In the genomic region with DNA sequence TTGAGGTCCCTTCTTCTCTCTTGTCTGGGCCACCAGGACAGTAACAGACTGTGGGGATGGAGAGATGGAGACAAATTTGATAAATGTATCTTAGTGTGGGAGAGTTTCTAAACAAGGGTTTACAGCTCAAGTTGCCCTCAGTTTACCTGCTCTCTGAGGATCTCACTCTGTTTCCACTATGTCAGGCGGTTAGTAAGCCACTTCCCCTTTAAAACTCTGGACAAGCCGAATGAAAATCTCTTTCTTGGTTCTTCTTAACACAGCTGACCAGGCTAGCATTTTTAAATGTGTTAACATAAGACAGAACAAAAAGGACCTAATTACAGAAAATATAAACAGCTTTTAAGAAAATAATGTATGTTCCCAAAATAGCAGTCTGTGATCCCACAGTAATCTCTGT, we compare ENCODE assay signal across 1 cellular context.
TF ChIP-seq lines count a peak whose summit lies in the region.

No MANE protein-coding gene starts in this region.

TF ChIP-seq in IMR-90, 13 proteins besides CTCF, POLR2A, EP300 and RAD21 (continued from another document):
- TF ChIP-seq, protein P1, sequence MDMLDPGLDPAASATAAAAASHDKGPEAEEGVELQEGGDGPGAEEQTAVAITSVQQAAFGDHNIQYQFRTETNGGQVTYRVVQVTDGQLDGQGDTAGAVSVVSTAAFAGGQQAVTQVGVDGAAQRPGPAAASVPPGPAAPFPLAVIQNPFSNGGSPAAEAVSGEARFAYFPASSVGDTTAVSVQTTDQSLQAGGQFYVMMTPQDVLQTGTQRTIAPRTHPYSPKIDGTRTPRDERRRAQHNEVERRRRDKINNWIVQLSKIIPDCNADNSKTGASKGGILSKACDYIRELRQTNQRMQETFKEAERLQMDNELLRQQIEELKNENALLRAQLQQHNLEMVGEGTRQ (IDR thresholded peaks at IDR 0.05; ENCODE audit: low read depth, low read length) = no peak
- TF ChIP-seq CHD1 (IDR thresholded peaks at IDR 0.05; ENCODE audit: low read depth, low read length) (no peak), MXI1 (IDR thresholded peaks at IDR 0.05; ENCODE audit: borderline replicate concordance, low read depth, low read length) (no peak)
- TF ChIP-seq, protein P2, sequence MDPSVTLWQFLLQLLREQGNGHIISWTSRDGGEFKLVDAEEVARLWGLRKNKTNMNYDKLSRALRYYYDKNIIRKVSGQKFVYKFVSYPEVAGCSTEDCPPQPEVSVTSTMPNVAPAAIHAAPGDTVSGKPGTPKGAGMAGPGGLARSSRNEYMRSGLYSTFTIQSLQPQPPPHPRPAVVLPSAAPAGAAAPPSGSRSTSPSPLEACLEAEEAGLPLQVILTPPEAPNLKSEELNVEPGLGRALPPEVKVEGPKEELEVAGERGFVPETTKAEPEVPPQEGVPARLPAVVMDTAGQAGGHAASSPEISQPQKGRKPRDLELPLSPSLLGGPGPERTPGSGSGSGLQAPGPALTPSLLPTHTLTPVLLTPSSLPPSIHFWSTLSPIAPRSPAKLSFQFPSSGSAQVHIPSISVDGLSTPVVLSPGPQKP (IDR thresholded peaks at IDR 0.05; ENCODE audit: borderline replicate concordance, low read depth, low read length) = no peak
